12 cellular contexts compared by ENCODE assay signal in the genomic region with DNA sequence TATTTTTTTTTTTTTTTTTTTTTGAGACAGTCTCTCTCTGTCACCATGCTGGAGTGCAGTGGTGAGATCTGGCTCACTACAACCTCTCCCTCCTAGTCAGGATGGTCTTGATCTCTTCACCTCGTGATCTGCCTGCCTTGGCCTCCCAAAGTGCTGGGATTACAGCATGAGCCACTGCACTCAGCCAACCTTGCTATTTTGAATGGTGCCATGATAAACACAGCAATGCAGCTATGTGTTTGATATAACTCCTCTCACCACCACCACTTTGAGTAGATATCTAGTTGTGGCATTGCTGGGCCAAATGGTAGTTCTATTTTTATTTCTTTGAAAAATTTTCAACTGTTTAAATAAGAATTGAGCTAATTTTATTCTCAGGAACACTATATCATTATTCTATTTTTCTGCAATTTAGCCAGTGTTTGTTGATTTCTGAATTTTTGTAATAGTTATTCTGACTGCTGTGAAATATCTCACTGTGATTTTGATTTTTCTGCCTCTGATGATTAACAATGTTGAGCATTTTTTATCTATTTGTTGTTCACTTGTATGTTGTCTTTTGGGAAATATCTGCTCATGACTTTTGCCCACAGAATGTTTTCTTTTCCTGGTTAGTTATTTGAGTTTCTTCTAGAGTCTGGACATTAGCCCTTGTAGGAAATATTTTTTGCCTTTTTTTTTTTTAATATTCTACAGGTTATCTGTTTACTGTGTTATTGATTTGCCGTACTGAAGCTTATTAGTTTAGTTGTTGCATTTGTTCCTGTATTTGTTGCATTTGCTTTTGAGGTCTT.
DNase-seq lines count a peak whose midpoint lies in the region; ATAC-seq and TF ChIP-seq lines count a peak whose summit lies in the region.
"Had no signal": no experiment of that assay in that cellular context is flagged by ENCODE, and none has a peak within 500 bp of the region (broad histone marks: within the 10 kb centered on the region; RNA-seq: fewer than 3 reads in every experiment).

No MANE protein-coding gene starts in this region.

- no peak overlapping the region for H3K27ac ChIP-seq in CD4-positive, alpha-beta T cell (ENCODE audit: low read depth, low read length)
- peak overlapping the region; percentile 31 for H3K27ac ChIP-seq in VCaP

- H3K9me3 ChIP-seq in CD4-positive, alpha-beta T cell (ENCODE audit: control insufficient read depth, low read length) = no peaks in the 10 kb centered on the region

- H3K4me1 Mint-ChIP-seq in activated naive CD4-positive, alpha-beta T cell treated with anti-CD3 and anti-CD28 coated beads, Interleukin-2, amount 10 ng/mL, durations not matched to agents 7 days and 5 days = peaks cover 54% of the 10 kb centered on the region
- H3K4me1 Mint-ChIP-seq in CD4-positive, alpha-beta T cell (ENCODE audit: low read depth) = peaks cover 66% of the 10 kb centered on the region

- H3K27ac Mint-ChIP-seq in activated naive CD4-positive, alpha-beta T cell treated with anti-CD3 and anti-CD28 coated beads, Interleukin-2, amount 10 ng/mL, durations not matched to agents 7 days and 5 days = peak overlapping the region; percentile 89
- peak overlapping the region; percentile 90 for H3K27ac Mint-ChIP-seq in CD4-positive, alpha-beta T cell

- peaks cover 6% of the 10 kb centered on the region for H3K36me3 Mint-ChIP-seq in activated naive CD4-positive, alpha-beta T cell treated with anti-CD3 and anti-CD28 coated beads, Interleukin-2, amount 10 ng/mL, durations not matched to agents 7 days and 5 days
- H3K36me3 Mint-ChIP-seq in CD4-positive, alpha-beta T cell (ENCODE audit: low read depth) = peaks cover 14% of the 10 kb centered on the region

- no peak for TF ChIP-seq CTCF in CD4-positive, alpha-beta T cell (IDR thresholded peaks at IDR 0.05)
- no peak for TF ChIP-seq CTCF in VCaP (conservative IDR thresholded peaks at IDR 0.05)

- no peaks in the 10 kb centered on the region for H3K9me3 Mint-ChIP-seq in activated naive CD4-positive, alpha-beta T cell treated with anti-CD3 and anti-CD28 coated beads, Interleukin-2, amount 10 ng/mL, durations not matched to agents 7 days and 5 days
- H3K9me3 Mint-ChIP-seq in CD4-positive, alpha-beta T cell = no peaks in the 10 kb centered on the region

- no peak for DNase-seq in activated naive CD4-positive, alpha-beta T cell treated with anti-CD3 and anti-CD28 coated beads, Interleukin-2, amount 10 ng/mL, durations not matched to agents 7 days and 5 days
- no peak for DNase-seq in activated naive CD4-positive, alpha-beta T cell treated with Interleukin-2 at 50 U/mL for 16 hours
- DNase-seq in CD4-positive, alpha-beta T cell = no peak
- DNase-seq in erythroblast (lab: John Stamatoyannopoulos, UW) = peak; percentile 8 to 19
- DNase-seq in NCI-H510A (lab: John Stamatoyannopoulos, UW) = no peak
- DNase-seq in NCI-H2107 (lab: John Stamatoyannopoulos, UW) = no peak
- DNase-seq: DMS 273 treated with DMSO at 0.1 percent for 48 hours, GOT3, NCI-H1417, NCI-H1930, NCI-H510A treated with DMSO at 0.1 percent for 48 hours had no signal

- no peaks in the 10 kb centered on the region for H3K27me3 Mint-ChIP-seq in activated naive CD4-positive, alpha-beta T cell treated with anti-CD3 and anti-CD28 coated beads, Interleukin-2, amount 10 ng/mL, durations not matched to agents 7 days and 5 days
- no peaks in the 10 kb centered on the region for H3K27me3 Mint-ChIP-seq in CD4-positive, alpha-beta T cell

- intact Hi-C loops in CD4-positive, alpha-beta T cell (cut with DNase I, micrococcal nuclease) = loop anchor here in 1 of 2 experiments (2.0 to 10.0 kb wide), 2 partner anchors 13 to 229 kb away; no protein-coding TSS in a partner anchor

- TF ChIP-seq POLR2A in erythroblast (IDR thresholded peaks at IDR 0.05; ENCODE audit: low read length) = no peak

- CTCF ChIA-PET in activated naive CD4-positive, alpha-beta T cell treated with anti-CD3 and anti-CD28 coated beads, Interleukin-2, amount 10 ng/mL, durations not matched to agents 7 days and 5 days (lab: Charles Lee) = no interaction called here
- CTCF ChIA-PET in CD4-positive, alpha-beta T cell (lab: Charles Lee) = no interaction called here

- H3K27me3 ChIP-seq in CD4-positive, alpha-beta T cell (ENCODE audit: control insufficient read depth, insufficient read depth, low read length) = no peaks in the 10 kb centered on the region

- H3K4me3 Mint-ChIP-seq in activated naive CD4-positive, alpha-beta T cell treated with anti-CD3 and anti-CD28 coated beads, Interleukin-2, amount 10 ng/mL, durations not matched to agents 7 days and 5 days = peak overlapping the region; percentile 59
- peak overlapping the region; percentile 71 for H3K4me3 Mint-ChIP-seq in CD4-positive, alpha-beta T cell

- no peak for ATAC-seq in CD4-positive, alpha-beta T cell (ENCODE audit: poor library complexity)

- POLR2A ChIA-PET in CD4-positive, alpha-beta T cell (lab: Charles Lee) = interaction anchor here (0.8 to 3.4 kb wide), 6 partner anchors 10 to 116 kb away, joined by 3 to 11 read pairs (median 4); no protein-coding TSS in a partner anchor

Comparison
In these comparisons a context has a peak if more than half of its experiments do, and no peak if none do; other contexts are left out.
1. DNase-seq: peak in erythroblast (2 of 2); none in activated naive CD4-positive, alpha-beta T cell treated with anti-CD3 and anti-CD28 coated beads, Interleukin-2, amount 10 ng/mL, durations not matched to agents 7 days and 5 days (single experiment), activated naive CD4-positive, alpha-beta T cell treated with Interleukin-2 at 50 U/mL for 16 hours (single experiment), CD4-positive, alpha-beta T cell (0 of 10), NCI-H510A (single experiment) and NCI-H2107 (single experiment).